18 cellular contexts compared by ENCODE assay signal in the genomic region with DNA sequence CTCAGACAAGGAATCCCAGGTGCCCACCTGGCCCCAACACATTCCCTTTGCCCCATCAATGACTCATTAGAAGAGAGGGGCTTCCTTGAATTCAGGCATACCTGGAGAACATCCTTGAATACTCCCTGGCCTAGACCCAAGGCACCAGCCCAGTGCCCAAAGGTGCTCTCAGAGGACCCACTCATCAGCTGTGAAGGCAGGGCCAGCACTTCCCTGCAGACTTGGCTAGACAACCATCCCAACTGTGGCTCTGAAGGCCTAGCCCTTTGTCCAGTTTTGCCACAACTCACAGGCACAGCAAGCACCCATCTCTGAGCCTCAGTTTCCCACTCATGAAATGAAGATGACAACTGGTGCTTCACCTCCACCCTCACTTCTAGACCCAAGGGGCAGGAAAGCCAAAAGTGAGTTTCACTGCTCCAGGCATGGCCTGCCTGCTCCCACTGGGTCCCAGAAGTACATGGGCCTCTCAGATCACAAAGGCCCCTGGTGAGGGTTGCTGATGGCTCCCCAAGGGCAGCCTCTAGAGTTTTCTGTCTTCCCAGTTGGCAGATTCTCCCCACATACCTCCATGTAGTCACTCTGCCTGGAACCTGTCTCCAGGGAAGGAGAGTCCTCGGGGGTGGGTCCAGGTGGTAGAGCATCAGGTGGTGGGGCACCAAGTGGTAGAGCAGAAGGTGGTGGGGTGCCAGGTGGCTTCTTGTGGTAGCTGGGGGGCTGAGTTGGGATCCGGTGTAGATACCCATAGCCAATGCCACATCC. TPM values are rescaled to one million over a fixed set of nuclear protein-coding genes. Genes with fewer than 3 reads are reported as not detected.
"Had no signal": no experiment of that assay in that cellular context is flagged by ENCODE, and none has a peak within 500 bp of the region (broad histone marks: within the 10 kb centered on the region; RNA-seq: fewer than 3 reads in every experiment).

No MANE protein-coding gene starts in this region.

- H3K9me3 ChIP-seq: esophagus squamous epithelium, gastroesophageal sphincter, neutrophil, ovary had no signal

- H3K27ac Mint-ChIP-seq: progenitor cell of endocrine pancreas; stimulated activated naive B cell treated with anti-CD40 and anti-IgM and Interleukin-4, amounts not matched to agents 10 μg/mL and 1 μg/mL and 100 μg/mL, for 72 hours had no signal

- ATAC-seq: gastroesophageal sphincter; left lobe of liver; right cardiac atrium; stimulated activated naive B cell treated with anti-CD40 and anti-IgM and Interleukin-4, amounts not matched to agents 10 μg/mL and 1 μg/mL and 100 μg/mL, for 72 hours had no signal

- H3K27ac ChIP-seq: neutrophil had no signal

- H3K9me3 Mint-ChIP-seq: naive thymus-derived CD8-positive, alpha-beta T cell; stimulated activated naive B cell treated with anti-CD40 and anti-IgM and Interleukin-4, amounts not matched to agents 10 μg/mL and 1 μg/mL and 100 μg/mL, for 72 hours had no signal

- H3K4me3 ChIP-seq: dorsolateral prefrontal cortex, esophagus squamous epithelium, gastroesophageal sphincter, ovary had no signal

- H3K27me3 Mint-ChIP-seq: naive thymus-derived CD8-positive, alpha-beta T cell; progenitor cell of endocrine pancreas; stimulated activated naive B cell treated with anti-CD40 and anti-IgM and Interleukin-4, amounts not matched to agents 10 μg/mL and 1 μg/mL and 100 μg/mL, for 72 hours had no signal

- H3K36me3 ChIP-seq: ovary had no signal

- H3K27me3 ChIP-seq: dorsolateral prefrontal cortex, esophagus squamous epithelium, gastroesophageal sphincter, neutrophil, ovary had no signal

- DNase-seq: cortex of kidney; dorsolateral prefrontal cortex; effector CD8-positive, alpha-beta T cell; esophagus squamous epithelium; foreskin fibroblast; glutamatergic neuron; islet precursor cell; mammary epithelial cell; naive thymus-derived CD8-positive, alpha-beta T cell; ovary; stimulated activated CD4-positive, alpha-beta T cell treated with anti-CD3 and anti-CD28 coated beads, Interleukin-4, amount 100 ng/mL, for 24 hours; stimulated activated naive B cell treated with anti-CD40 and anti-IgM and Interleukin-4, amounts not matched to agents 10 μg/mL and 1 μg/mL and 100 μg/mL, for 72 hours; trophoblast cell had no signal

- H3K4me3 Mint-ChIP-seq: naive thymus-derived CD8-positive, alpha-beta T cell; stimulated activated naive B cell treated with anti-CD40 and anti-IgM and Interleukin-4, amounts not matched to agents 10 μg/mL and 1 μg/mL and 100 μg/mL, for 72 hours had no signal

RNA-seq across cellular contexts. Expression of a gene that starts 48.2 kb away (rescaled TPM):
- total RNA-seq: mammary epithelial cell had no signal
- polyA plus RNA-seq: mammary epithelial cell; naive thymus-derived CD8-positive, alpha-beta T cell; right cardiac atrium had no signal
